11 cellular contexts compared by ENCODE assay signal in genomic region chr22:35431483-35432205, GRCh38. TPM values are rescaled to one million over a fixed set of nuclear protein-coding genes. Genes with fewer than 3 reads are reported as not detected.
A peak's percentile ranks its signal among the peaks of the same experiment; 100 is the strongest.
DNase-seq lines count a peak whose midpoint lies in the region; ATAC-seq and TF ChIP-seq lines count a peak whose summit lies in the region.
"Had no signal": no experiment of that assay in that cellular context is flagged by ENCODE, and none has a peak within 500 bp of the region (broad histone marks: within the 10 kb centered on the region; RNA-seq: fewer than 3 reads in every experiment).

No MANE protein-coding gene starts in this region.

- H3K9ac ChIP-seq in adipocyte (ENCODE audit: low read length) = peak overlapping the region; percentile 6
- H3K9ac ChIP-seq in rectal smooth muscle tissue (ENCODE audit: low read length) = no peak overlapping the region
- H3K9ac ChIP-seq: KMS-11 had no signal

- DNase-seq in BE2C = no peak
- DNase-seq in adipocyte (ENCODE audit: low read depth) = no peak
- no peak for DNase-seq in foreskin fibroblast
- no peak for DNase-seq in dorsolateral prefrontal cortex
- no peak for DNase-seq in NCI-H510A (lab: John Stamatoyannopoulos, UW)
- DNase-seq in activated effector memory CD4-positive, alpha-beta T cell treated with Interleukin-2 at 50 U/mL for 16 hours = no peak
- DNase-seq: DMS79, NCI-H1417 treated with DMSO at 0.1 percent for 48 hours had no signal

- TF ChIP-seq CTCF in BE2C (IDR thresholded peaks at IDR 0.05; ENCODE audit: low read depth, low read length) = 0 out of 2 replicates have a peak, but pooled peaks have one; percentile 16
- peak; percentile 4 for TF ChIP-seq CTCF in foreskin fibroblast (IDR thresholded peaks at IDR 0.05; ENCODE audit: low read depth, low read length)
- peak in 4 of 56 donors; percentile 6 to 23 (median 11) for TF ChIP-seq CTCF in dorsolateral prefrontal cortex (IDR thresholded peaks at IDR 0.05 in 54 of 56, conservative IDR thresholded peaks at IDR 0.05 in 2 of 56; ENCODE audit: low read depth in 1 of 56, partially characterized antibody in 56 of 56)

- H3K27me3 ChIP-seq in BE2C = no peaks in the 10 kb centered on the region
- no peaks in the 10 kb centered on the region for H3K27me3 ChIP-seq in adipocyte (replicated peaks; ENCODE audit: control insufficient read depth, insufficient read depth, low read length)
- H3K27me3 ChIP-seq in rectal smooth muscle tissue (ENCODE audit: control insufficient read depth, insufficient read depth, low read length) = no peaks in the 10 kb centered on the region
- no peaks in the 10 kb centered on the region for H3K27me3 ChIP-seq in dorsolateral prefrontal cortex

- H3K9me3 ChIP-seq in BE2C (peaks cover 5% of the 10 kb centered on the region; the same call in 1 of the 2 replicates), adipocyte (ENCODE audit: control insufficient read depth, low read length) (peaks cover 14% of the 10 kb centered on the region)

- no peak for ATAC-seq in HG03469 (IDR thresholded peaks at IDR 0.05; ENCODE audit: unreplicated experiment)

- intact Hi-C loops in dorsolateral prefrontal cortex (cut with DNase I) = loop anchor here (2.0 to 10.0 kb wide), 4 partner anchors 151 to 693 kb away; no protein-coding TSS in a partner anchor

- H3K4me1 ChIP-seq in BE2C (no peaks in the 10 kb centered on the region), adipocyte (ENCODE audit: control insufficient read depth, insufficient read depth, low read length) (peaks cover 8% of the 10 kb centered on the region), rectal smooth muscle tissue (ENCODE audit: control insufficient read depth, insufficient read depth, low read length) (peaks cover 13% of the 10 kb centered on the region)

- peak overlapping the region; percentile 25 for H3K27ac ChIP-seq in rectal smooth muscle tissue (ENCODE audit: low read depth, low read length)
- H3K27ac ChIP-seq in dorsolateral prefrontal cortex = peak overlapping the region in 25 of 59 donors; percentile 7 to 57 (median 31)
- H3K27ac ChIP-seq: KMS-11 had no signal

- H3K36me3 ChIP-seq in BE2C (peaks cover 33% of the 10 kb centered on the region), adipocyte (ENCODE audit: control insufficient read depth, insufficient read depth, low read length, severe bottlenecking) (no peaks in the 10 kb centered on the region), rectal smooth muscle tissue (ENCODE audit: control insufficient read depth, insufficient read depth, low read length) (no peaks in the 10 kb centered on the region)

- H3K4me3 ChIP-seq in BE2C (ENCODE audit: low read depth, low read length) (no peak overlapping the region), adipocyte (ENCODE audit: low read length) (no peak overlapping the region), foreskin fibroblast (ENCODE audit: low read depth in 1 of 2, low read length in 2 of 2) (no peak overlapping the region), rectal smooth muscle tissue (ENCODE audit: low read length) (no peak overlapping the region), dorsolateral prefrontal cortex (no peak overlapping the region)

RNA-seq across cellular contexts. Expression of gene MCM5, which starts 31.7 kb away (rescaled TPM):
- 51.3 TPM for polyA plus RNA-seq in BE2C (2012; ENCODE audit: insufficient read depth, insufficient read length, low read depth)
- 10 to 100 TPM in 93 of 120 experiments, 1 to 10 TPM in 27; 4.6 to 40.1 (median 13.6) TPM for total RNA-seq in dorsolateral prefrontal cortex

RNA-seq across cellular contexts. Expression of gene HMOX1, which starts 50.7 kb away (rescaled TPM):
- polyA plus RNA-seq in BE2C (2012; ENCODE audit: insufficient read depth, insufficient read length, low read depth) = 9.9 TPM
- 10 to 100 TPM in 51 of 120 experiments, 1 to 10 TPM in 69; 1.5 to 40.4 (median 8.6) TPM for total RNA-seq in dorsolateral prefrontal cortex
